1 cellular context compared by ENCODE assay signal in genomic region chr16:15631730-15632409, GRCh38.
TF ChIP-seq lines count a peak whose summit lies in the region.

No MANE protein-coding gene starts in this region.

TF ChIP-seq in SK-N-SH, 30 proteins besides CTCF, POLR2A, EP300 and RAD21:
- TF ChIP-seq USF2 (IDR thresholded peaks at IDR 0.05; ENCODE audit: borderline replicate concordance, low read depth, low read length) (no peak), FOXJ3 (CRISPR knock-in tag; IDR thresholded peaks at IDR 0.05) (no peak), GATA2 (CRISPR knock-in tag; IDR thresholded peaks at IDR 0.05) (no peak), CHD2 (IDR thresholded peaks at IDR 0.05; ENCODE audit: low read length, partially characterized antibody) (no peak), SIN3A (IDR thresholded peaks at IDR 0.05; ENCODE audit: borderline replicate concordance, low read depth, low read length) (no peak), TEAD4 (IDR thresholded peaks at IDR 0.05; ENCODE audit: borderline replicate concordance, insufficient read depth) (no peak), TAF1 (IDR thresholded peaks at IDR 0.05; ENCODE audit: borderline replicate concordance, low read depth, low read length) (no peak), EZH2phosphoT487 (IDR thresholded peaks at IDR 0.05; ENCODE audit: borderline replicate concordance, low read depth) (no peak), TCF12 (IDR thresholded peaks at IDR 0.05) (no peak), RCOR1 (IDR thresholded peaks at IDR 0.05; ENCODE audit: low read length) (no peak), MEF2A (IDR thresholded peaks at IDR 0.05; ENCODE audit: borderline replicate concordance, low read depth) (no peak)
- TF ChIP-seq, protein P1, sequence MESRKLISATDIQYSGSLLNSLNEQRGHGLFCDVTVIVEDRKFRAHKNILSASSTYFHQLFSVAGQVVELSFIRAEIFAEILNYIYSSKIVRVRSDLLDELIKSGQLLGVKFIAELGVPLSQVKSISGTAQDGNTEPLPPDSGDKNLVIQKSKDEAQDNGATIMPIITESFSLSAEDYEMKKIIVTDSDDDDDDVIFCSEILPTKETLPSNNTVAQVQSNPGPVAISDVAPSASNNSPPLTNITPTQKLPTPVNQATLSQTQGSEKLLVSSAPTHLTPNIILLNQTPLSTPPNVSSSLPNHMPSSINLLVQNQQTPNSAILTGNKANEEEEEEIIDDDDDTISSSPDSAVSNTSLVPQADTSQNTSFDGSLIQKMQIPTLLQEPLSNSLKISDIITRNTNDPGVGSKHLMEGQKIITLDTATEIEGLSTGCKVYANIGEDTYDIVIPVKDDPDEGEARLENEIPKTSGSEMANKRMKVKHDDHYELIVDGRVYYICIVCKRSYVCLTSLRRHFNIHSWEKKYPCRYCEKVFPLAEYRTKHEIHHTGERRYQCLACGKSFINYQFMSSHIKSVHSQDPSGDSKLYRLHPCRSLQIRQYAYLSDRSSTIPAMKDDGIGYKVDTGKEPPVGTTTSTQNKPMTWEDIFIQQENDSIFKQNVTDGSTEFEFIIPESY (IDR thresholded peaks at IDR 0.05; ENCODE audit: borderline replicate concordance, low read depth): no peak
- TF ChIP-seq, protein P2, sequence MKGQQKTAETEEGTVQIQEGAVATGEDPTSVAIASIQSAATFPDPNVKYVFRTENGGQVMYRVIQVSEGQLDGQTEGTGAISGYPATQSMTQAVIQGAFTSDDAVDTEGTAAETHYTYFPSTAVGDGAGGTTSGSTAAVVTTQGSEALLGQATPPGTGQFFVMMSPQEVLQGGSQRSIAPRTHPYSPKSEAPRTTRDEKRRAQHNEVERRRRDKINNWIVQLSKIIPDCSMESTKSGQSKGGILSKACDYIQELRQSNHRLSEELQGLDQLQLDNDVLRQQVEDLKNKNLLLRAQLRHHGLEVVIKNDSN (IDR thresholded peaks at IDR 0.05; ENCODE audit: borderline replicate concordance, low read depth): no peak
- TF ChIP-seq, protein P3, sequence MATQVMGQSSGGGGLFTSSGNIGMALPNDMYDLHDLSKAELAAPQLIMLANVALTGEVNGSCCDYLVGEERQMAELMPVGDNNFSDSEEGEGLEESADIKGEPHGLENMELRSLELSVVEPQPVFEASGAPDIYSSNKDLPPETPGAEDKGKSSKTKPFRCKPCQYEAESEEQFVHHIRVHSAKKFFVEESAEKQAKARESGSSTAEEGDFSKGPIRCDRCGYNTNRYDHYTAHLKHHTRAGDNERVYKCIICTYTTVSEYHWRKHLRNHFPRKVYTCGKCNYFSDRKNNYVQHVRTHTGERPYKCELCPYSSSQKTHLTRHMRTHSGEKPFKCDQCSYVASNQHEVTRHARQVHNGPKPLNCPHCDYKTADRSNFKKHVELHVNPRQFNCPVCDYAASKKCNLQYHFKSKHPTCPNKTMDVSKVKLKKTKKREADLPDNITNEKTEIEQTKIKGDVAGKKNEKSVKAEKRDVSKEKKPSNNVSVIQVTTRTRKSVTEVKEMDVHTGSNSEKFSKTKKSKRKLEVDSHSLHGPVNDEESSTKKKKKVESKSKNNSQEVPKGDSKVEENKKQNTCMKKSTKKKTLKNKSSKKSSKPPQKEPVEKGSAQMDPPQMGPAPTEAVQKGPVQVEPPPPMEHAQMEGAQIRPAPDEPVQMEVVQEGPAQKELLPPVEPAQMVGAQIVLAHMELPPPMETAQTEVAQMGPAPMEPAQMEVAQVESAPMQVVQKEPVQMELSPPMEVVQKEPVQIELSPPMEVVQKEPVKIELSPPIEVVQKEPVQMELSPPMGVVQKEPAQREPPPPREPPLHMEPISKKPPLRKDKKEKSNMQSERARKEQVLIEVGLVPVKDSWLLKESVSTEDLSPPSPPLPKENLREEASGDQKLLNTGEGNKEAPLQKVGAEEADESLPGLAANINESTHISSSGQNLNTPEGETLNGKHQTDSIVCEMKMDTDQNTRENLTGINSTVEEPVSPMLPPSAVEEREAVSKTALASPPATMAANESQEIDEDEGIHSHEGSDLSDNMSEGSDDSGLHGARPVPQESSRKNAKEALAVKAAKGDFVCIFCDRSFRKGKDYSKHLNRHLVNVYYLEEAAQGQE (IDR thresholded peaks at IDR 0.05; ENCODE audit: low read depth, low read length): no peak
- TF ChIP-seq, protein P4, sequence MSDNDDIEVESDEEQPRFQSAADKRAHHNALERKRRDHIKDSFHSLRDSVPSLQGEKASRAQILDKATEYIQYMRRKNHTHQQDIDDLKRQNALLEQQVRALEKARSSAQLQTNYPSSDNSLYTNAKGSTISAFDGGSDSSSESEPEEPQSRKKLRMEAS (IDR thresholded peaks at IDR 0.05; ENCODE audit: low read depth): no peak
